Comparison of ENCODE assay signal across 21 cellular contexts in genomic region chr10:91170418-91170817, GRCh38. TPM values are rescaled to one million over a fixed set of nuclear protein-coding genes. Genes with fewer than 3 reads are reported as not detected.
A peak's percentile ranks its signal among the peaks of the same experiment; 100 is the strongest.
DNase-seq lines count a peak whose midpoint lies in the region; ATAC-seq, FAIRE-seq and TF ChIP-seq lines count a peak whose summit lies in the region.
"Had no signal": no experiment of that assay in that cellular context is flagged by ENCODE, and none has a peak within 500 bp of the region (broad histone marks: within the 10 kb centered on the region; RNA-seq: fewer than 3 reads in every experiment).

No MANE protein-coding gene starts in this region.

- H3K9me3 Mint-ChIP-seq in endothelial cell (ENCODE audit: unreplicated experiment): no peaks in the 10 kb centered on the region

- H3K27ac ChIP-seq in HepG2 (ENCODE audit: extremely low read length, insufficient read depth, low read length) (no peak overlapping the region), right lobe of liver (no peak overlapping the region), HEK293 (ENCODE audit: extremely low read depth, low read depth, low read length) (no peak overlapping the region), A673 (ENCODE audit: low read depth, low read length, poor library complexity, severe bottlenecking) (no peak overlapping the region)
- H3K27ac ChIP-seq: 22Rv1; BLaER1 treated with 17β-estradiol and CSF1 and Interleukin-3, amounts not matched to agents 10 nM and 100 nM; C4-2B had no signal

- 0 out of 2 replicates have a peak, but pooled peaks cover 6% of the 10 kb centered on the region for H4K20me1 ChIP-seq in HepG2 (ENCODE audit: insufficient read depth, low read length)

- no peak overlapping the region for H3K4me2 ChIP-seq in HepG2 (ENCODE audit: low read depth, low read length)
- H3K4me2 ChIP-seq: BLaER1 treated with 17β-estradiol and CSF1 and Interleukin-3, amounts not matched to agents 10 nM and 100 nM had no signal

- peak overlapping the region; percentile 19 for H3K4me3 Mint-ChIP-seq in endothelial cell (ENCODE audit: unreplicated experiment)
- H3K4me3 Mint-ChIP-seq: B cell; CD4-positive, alpha-beta T cell; CD8-positive, alpha-beta T cell had no signal

- FAIRE-seq in HepG2 (lab: Jason Lieb, UNC): no peak
- FAIRE-seq: D721Med, G401.6, GM12891, GM19239 had no signal

- POLR2A ChIA-PET in HepG2 (lab: Yijun Ruan, JAX) (no interaction called here), HEK293 (lab: Yijun Ruan, JAX) (no interaction called here), A673 (lab: Charles Lee; ENCODE audit: low non-redundant PET) (no interaction called here)

- peaks cover 6% of the 10 kb centered on the region for H3K4me1 Mint-ChIP-seq in endothelial cell (ENCODE audit: unreplicated experiment)

- H2AFZ ChIP-seq in HepG2 (ENCODE audit: low read length): no peak overlapping the region

- no peak for TF ChIP-seq EP300 in HepG2 (IDR thresholded peaks at IDR 0.05; ENCODE audit: low read depth in 2 of 2, low read length in 2 of 2)
- no peak for TF ChIP-seq EP300 in HepG2 (CRISPR knock-in tag; IDR thresholded peaks at IDR 0.05; ENCODE audit: borderline replicate concordance)

- H3K4me1 ChIP-seq in HepG2 (ENCODE audit: insufficient read depth, low read length) (peaks cover 14% of the 10 kb centered on the region), right lobe of liver (peaks cover 0 to 6% (median 0%) of the 10 kb centered on the region in 4 donors), HEK293 (ENCODE audit: control insufficient read depth, insufficient read depth, low read length) (no peaks in the 10 kb centered on the region), A673 (ENCODE audit: insufficient read depth, low read length, poor library complexity, severe bottlenecking) (no peaks in the 10 kb centered on the region)
- H3K4me1 ChIP-seq: BLaER1 treated with 17β-estradiol and CSF1 and Interleukin-3, amounts not matched to agents 10 nM and 100 nM; Caco-2 had no signal

- 94% methylated on average over 1 of the region's 1 CpG for WGBS in HepG2 (ENCODE audit: low lambda C conversion rate)
- WGBS in right lobe of liver (ENCODE audit: insufficient coverage, low coverage, low lambda C conversion rate, missing lambda C conversion rate): 100% methylated on average over 1 of the region's 1 CpG

- TF ChIP-seq POLR2A in HepG2 (IDR thresholded peaks at IDR 0.05; ENCODE audit: insufficient read depth in 1 of 2, low read depth in 2 of 2, low read length in 2 of 2) (no peak), right lobe of liver (IDR thresholded peaks at IDR 0.05) (no peak)

- peaks cover 2% of the 10 kb centered on the region for H3K27me3 Mint-ChIP-seq in endothelial cell (ENCODE audit: unreplicated experiment)
- H3K27me3 Mint-ChIP-seq: B cell; CD4-positive, alpha-beta T cell had no signal

- H3K36me3 Mint-ChIP-seq in endothelial cell (ENCODE audit: low read depth, unreplicated experiment): no peaks in the 10 kb centered on the region

- no peak for ATAC-seq in HepG2
- no peak for ATAC-seq in right lobe of liver
- ATAC-seq: CD8-positive, alpha-beta T cell had no signal

- in situ Hi-C loops in HepG2 (cut with HindIII; ENCODE audit: extremely low pct_ligation_motif_present, low pct_unique_long_range_greater_than_20kb): no loop called here

- peaks cover 72% of the 10 kb centered on the region for H3K79me2 ChIP-seq in HepG2 (ENCODE audit: insufficient read depth, low read length)

- H3K27ac Mint-ChIP-seq in endothelial cell (ENCODE audit: unreplicated experiment): no peak overlapping the region
- H3K27ac Mint-ChIP-seq: B cell had no signal

- no peak overlapping the region for H3K9ac ChIP-seq in HepG2 (ENCODE audit: insufficient read depth, low read depth, low read length)
- H3K9ac ChIP-seq: BLaER1 treated with 17β-estradiol and CSF1 and Interleukin-3, amounts not matched to agents 10 nM and 100 nM had no signal

- H3K27me3 ChIP-seq in HepG2 (ENCODE audit: control insufficient read depth in 1 of 2, insufficient read depth in 2 of 2, low read length in 2 of 2) (no peaks in the 10 kb centered on the region), right lobe of liver (no peaks in the 10 kb centered on the region), A673 (replicated peaks; ENCODE audit: insufficient read depth, low read depth, low read length, poor library complexity) (peaks cover 44% of the 10 kb centered on the region)
- H3K27me3 ChIP-seq: BLaER1 treated with 17β-estradiol and CSF1 and Interleukin-3, amounts not matched to agents 10 nM and 100 nM had no signal

- H3K9me3 ChIP-seq in HepG2 (ENCODE audit: low read length): 0 out of 2 replicates have a peak, but pooled peaks cover 4% of the 10 kb centered on the region
- no peaks in the 10 kb centered on the region for H3K9me3 ChIP-seq in right lobe of liver
- no peaks in the 10 kb centered on the region for H3K9me3 ChIP-seq in HEK293 (ENCODE audit: control insufficient read depth, insufficient read depth, low read depth, low read length)
- H3K9me3 ChIP-seq in A673 (ENCODE audit: low read depth, low read length, poor library complexity, severe bottlenecking): no peaks in the 10 kb centered on the region
- H3K9me3 ChIP-seq: Caco-2 had no signal

- no peak for TF ChIP-seq RAD21 in HepG2 (CRISPR knock-in tag; IDR thresholded peaks at IDR 0.05)

- BruUV-seq in HepG2 (replicated peaks; lab: Mats Ljungman, UMichigan) (no TSS peak), A673 (replicated peaks; lab: Mats Ljungman, UMichigan) (no TSS peak)

- CTCF ChIA-PET in HepG2 (lab: Yijun Ruan, JAX; ENCODE audit: low intra/inter-chr PET ratio, low total read pairs): no interaction called here
- CTCF ChIA-PET in HEK293 (lab: Yijun Ruan, JAX): interaction anchor here (0.8 kb wide), 1 partner anchor 80 kb away, joined by 3 read pairs; no protein-coding TSS in a partner anchor
- CTCF ChIA-PET in A673 (lab: Charles Lee): no interaction called here

- DNase-seq in HepG2 (ENCODE audit: low spot score) (no peak), right lobe of liver (no peak), endothelial cell (ENCODE audit: low spot score) (no peak), SHP77 (lab: John Stamatoyannopoulos, UW) (no peak), A673 (ENCODE audit: low spot score) (no peak)
- DNase-seq: AML-193; Caco-2; Calu3; CD4-positive, alpha-beta T cell; CD8-positive, alpha-beta T cell; DMS79 treated with DMSO at 0.1 percent for 48 hours; GF-D8 had no signal

- intact Hi-C loops in HepG2 (cut with micrococcal nuclease; ENCODE audit: unreplicated experiment) (no loop called here), right lobe of liver (cut with DNase I) (no loop called here), A673 (cut with micrococcal nuclease; ENCODE audit: unreplicated experiment) (no loop called here)

- H3K4me3 ChIP-seq in HepG2 (replicated peaks in 1 of 3; ENCODE audit: insufficient read depth in 1 of 3, low read depth in 2 of 3, low read length in 3 of 3) (no peak overlapping the region), right lobe of liver (no peak overlapping the region), HEK293 (ENCODE audit: low read depth, low read length) (no peak overlapping the region), A673 (ENCODE audit: low read depth, low read length, poor library complexity, severe bottlenecking) (no peak overlapping the region)
- H3K4me3 ChIP-seq: BLaER1 treated with 17β-estradiol and CSF1 and Interleukin-3, amounts not matched to agents 10 nM and 100 nM had no signal

- TF ChIP-seq CTCF in HepG2 (CRISPR knock-in tag; IDR thresholded peaks at IDR 0.05) (no peak), right lobe of liver (IDR thresholded peaks at IDR 0.05) (no peak), HEK293 (tag by site-specific recombination; IDR thresholded peaks at IDR 0.05) (no peak), endothelial cell (IDR thresholded peaks at IDR 0.05; ENCODE audit: unreplicated experiment) (no peak), A673 (conservative IDR thresholded peaks at IDR 0.05; ENCODE audit: low read depth, low read length) (no peak)

- no peaks in the 10 kb centered on the region; a peak in 1 of 5 replicates for H3K36me3 ChIP-seq in HepG2 (replicated peaks in 1 of 2; ENCODE audit: control insufficient read depth in 1 of 2, insufficient read depth in 2 of 2, low read length in 2 of 2)
- no peaks in the 10 kb centered on the region for H3K36me3 ChIP-seq in right lobe of liver
- no peaks in the 10 kb centered on the region for H3K36me3 ChIP-seq in HEK293 (ENCODE audit: control insufficient read depth in 2 of 2, insufficient read depth in 1 of 2, low read length in 2 of 2)
- H3K36me3 ChIP-seq in A673 (ENCODE audit: insufficient read depth, low read length, poor library complexity, severe bottlenecking): no peaks in the 10 kb centered on the region

TF ChIP-seq in HepG2, 621 proteins besides CTCF, POLR2A, EP300 and RAD21:
- TF ChIP-seq ZNF7 (CRISPR knock-in tag; IDR thresholded peaks at IDR 0.05): peak; percentile 95
- TF ChIP-seq SAP130 (CRISPR knock-in tag; IDR thresholded peaks at IDR 0.05; ENCODE audit: low read depth): no peak

TF ChIP-seq in HEK293, 187 proteins besides CTCF, POLR2A, EP300 and RAD21 (continues in another document):
- TF ChIP-seq SETDB1 (IDR thresholded peaks at IDR 0.05; ENCODE audit: insufficient read length, low read length) (peak; percentile 38), ZIC2 (tag by site-specific recombination; IDR thresholded peaks at IDR 0.05) (no peak)

RNA-seq across cellular contexts. Expression of gene PCGF5, which starts 50.0 kb away (rescaled TPM):
- total RNA-seq in HepG2 (2016; rRNA removed; fragmentation: Illumina TruSeq; extraction: Trizol): 61.3 and 74.8 TPM in 2 replicates
- 88.0 and 95.6 TPM in 2 replicates for total RNA-seq in HepG2 (2016; cell fraction: cytosol; rRNA removed; fragmentation: Illumina TruSeq; extraction: Trizol; ENCODE audit: low read depth)
- total RNA-seq in HepG2 (2016; cell fraction: insoluble cytoplasmic fraction; rRNA removed; fragmentation: Illumina TruSeq; extraction: Trizol): 58.9 and 64.6 TPM in 2 replicates
- total RNA-seq in HepG2 (2016; cell fraction: membrane; rRNA removed; fragmentation: Illumina TruSeq; extraction: Trizol): 128 and 129 TPM in 2 replicates
- 59.7 and 63.0 TPM in 2 replicates for total RNA-seq in HepG2 (2016; cell fraction: nucleus; rRNA removed; fragmentation: Illumina TruSeq; extraction: Trizol)
- polyA plus RNA-seq in HepG2 (2011; rRNA removed): 98.8 and 138 TPM in 2 replicates
- 83.2 and 123 TPM in 2 replicates for polyA plus RNA-seq in HepG2 (2011; cell fraction: cytosol; rRNA removed)
- polyA plus RNA-seq in HepG2 (2011; cell fraction: nucleus; rRNA removed): 41.6 and 47.7 TPM in 2 replicates
- polyA plus RNA-seq in HepG2 (2012): 90.8 and 126 TPM in 2 replicates
- polyA plus RNA-seq in HepG2 (2016; cell fraction: cytosol; fragmentation: Illumina TruSeq; extraction: Trizol; ENCODE audit: low read depth): 395 and 447 TPM in 2 replicates
- 136 and 158 TPM in 2 replicates for polyA plus RNA-seq in HepG2 (2016; cell fraction: insoluble cytoplasmic fraction; fragmentation: Illumina TruSeq; extraction: Trizol; ENCODE audit: low read depth)
- 409 and 421 TPM in 2 replicates for polyA plus RNA-seq in HepG2 (2016; cell fraction: membrane; fragmentation: Illumina TruSeq; extraction: Trizol; ENCODE audit: low read depth)
- polyA plus RNA-seq in HepG2 (2016; cell fraction: nucleus; fragmentation: Illumina TruSeq; extraction: Trizol; ENCODE audit: insufficient read depth, low read depth): 99.0 and 111 TPM in 2 replicates
- polyA minus RNA-seq in HepG2 (2011; rRNA and poly(A)+ RNA removed; ENCODE audit: low replicate concordance): 25.3 and 38.9 TPM in 2 replicates
- polyA minus RNA-seq in HepG2 (2011; cell fraction: cytosol; rRNA and poly(A)+ RNA removed): 45.0 and 50.5 TPM in 2 replicates
- polyA minus RNA-seq in HepG2 (2011; cell fraction: nucleus; rRNA and poly(A)+ RNA removed): 114 and 122 TPM in 2 replicates
- 10 to 100 TPM; 25.6 to 30.9 (median 30.0) TPM for total RNA-seq in right lobe of liver
- 21.5 TPM for total RNA-seq in endothelial cell (ENCODE audit: unreplicated experiment)
- total RNA-seq in A673 (2021): 17.3 and 17.7 TPM in 2 replicates

Comparison
In these comparisons a context has a peak if more than half of its experiments do, and no peak if none do; other contexts are left out.
1. Of the 63 proteins assayed by ChIP-seq in both HepG2 and HEK293: peak only in HepG2: none; only in HEK293: SETDB1; in both: none; in neither: 62.